ENCODE assay signal across 1 cellular context in genomic region chr5:98775962-98776687, GRCh38.
TF ChIP-seq lines count a peak whose summit lies in the region.

No MANE protein-coding gene starts in this region.

TF ChIP-seq in SK-N-SH, 30 proteins besides CTCF, POLR2A, EP300 and RAD21 (continued from another document):
- TF ChIP-seq REST (IDR thresholded peaks at IDR 0.05; ENCODE audit: low read depth, low read length) = no peak
- no peak for TF ChIP-seq ZBTB33 (IDR thresholded peaks at IDR 0.05; ENCODE audit: borderline replicate concordance, low read depth)
TF ChIP-seq in SK-N-SH: peak in this region for 4.
